6 cellular contexts compared by ENCODE assay signal in genomic region chr1:145886390-145886789, GRCh38. TPM values are rescaled to one million over a fixed set of nuclear protein-coding genes. Genes with fewer than 3 reads are reported as not detected.
DNase-seq lines count a peak whose midpoint lies in the region; ATAC-seq and TF ChIP-seq lines count a peak whose summit lies in the region.

No MANE protein-coding gene starts in this region.

- TF ChIP-seq CTCF in kidney epithelial cell (IDR thresholded peaks at IDR 0.05; ENCODE audit: insufficient read depth, low read length, poor library complexity, severe bottlenecking) = no peak

- H3K79me2 ChIP-seq in ACC112 (ENCODE audit: control insufficient read depth, insufficient read depth, low read length, unreplicated experiment) = no peaks in the 10 kb centered on the region

- H3K4me3 ChIP-seq in ACC112 (ENCODE audit: low read depth, low read length) = peak overlapping the region; percentile 74
- peak overlapping the region; percentile 38 for H3K4me3 ChIP-seq in kidney epithelial cell (ENCODE audit: low read depth, low read length)

- no peaks in the 10 kb centered on the region for H3K9me3 ChIP-seq in T-helper 17 cell (ENCODE audit: control insufficient read depth, low read length, poor library complexity, severe bottlenecking)

- H3K36me3 ChIP-seq in ACC112 (ENCODE audit: insufficient read depth, low read length) = no peaks in the 10 kb centered on the region
- H3K36me3 ChIP-seq in kidney epithelial cell (ENCODE audit: control insufficient read depth, insufficient read depth, low read length) = no peaks in the 10 kb centered on the region

- DNase-seq in T-helper 17 cell (no peak), kidney epithelial cell (ENCODE audit: low read depth) (no peak), HK-2 (ENCODE audit: unreplicated experiment) (no peak)
- no peak for DNase-seq in central memory CD4-positive, alpha-beta T cell
- no peak for DNase-seq in stimulated activated CD4-positive, alpha-beta T cell treated with anti-CD3 and anti-CD28 coated beads, Interleukin-4, amount 100 ng/mL, for 4 hours

- peak overlapping the region; percentile 88 for H3K4me3 Mint-ChIP-seq in T-helper 17 cell

- H3K4me1 Mint-ChIP-seq in T-helper 17 cell = peaks cover 11% of the 10 kb centered on the region

- H3K27me3 Mint-ChIP-seq in T-helper 17 cell = peaks cover 24% of the 10 kb centered on the region

- no peaks in the 10 kb centered on the region for H3K27me3 ChIP-seq in ACC112 (ENCODE audit: insufficient read depth, low read length)
- peaks cover 7% of the 10 kb centered on the region for H3K27me3 ChIP-seq in kidney epithelial cell (ENCODE audit: control insufficient read depth, insufficient read depth, low read length)

- no peaks in the 10 kb centered on the region for H3K36me3 Mint-ChIP-seq in T-helper 17 cell (ENCODE audit: low read depth)

- no peak overlapping the region for H3K27ac Mint-ChIP-seq in T-helper 17 cell

- H3K27ac ChIP-seq in ACC112 (ENCODE audit: low read depth, low read length) = no peak overlapping the region

- peak overlapping the region; percentile 27 for H2AFZ ChIP-seq in ACC112 (ENCODE audit: low read length, unreplicated experiment)

- no peak for ATAC-seq in T-helper 17 cell

- H3K4me1 ChIP-seq in ACC112 (ENCODE audit: control insufficient read depth, insufficient read depth, low read length, unreplicated experiment) = peaks cover 25% of the 10 kb centered on the region

RNA-seq across cellular contexts. Expression of gene ANKRD35, which starts 0.7 kb away (rescaled TPM):
- total RNA-seq in T-helper 17 cell (not detected), kidney epithelial cell (0.07 TPM in 1 of 2 replicates, not detected in the other)

RNA-seq across cellular contexts. Expression of gene ITGA10, which starts 23.5 kb away (rescaled TPM):
- total RNA-seq in T-helper 17 cell (1 to 10 TPM in 1 of 2 donors, under 1 TPM in 1; 0.70 to 1.3 TPM), kidney epithelial cell (0.08 and 0.89 TPM in 2 replicates)

RNA-seq across cellular contexts. Expression of gene PIAS3, which starts 27.5 kb away (rescaled TPM):
- total RNA-seq in T-helper 17 cell = 10 to 100 TPM; 19.0 to 20.0 TPM
- 17.7 and 19.6 TPM in 2 replicates for total RNA-seq in kidney epithelial cell

RNA-seq across cellular contexts. Expression of gene PEX11B, which starts 32.1 kb away (rescaled TPM):
- total RNA-seq in T-helper 17 cell (10 to 100 TPM; 15.7 TPM), kidney epithelial cell (25.9 and 31.2 TPM in 2 replicates)

RNA-seq across cellular contexts. Expression of gene RBM8A, which starts 40.9 kb away (rescaled TPM):
- total RNA-seq in T-helper 17 cell (100 to 1,000 TPM; 126 to 130 TPM), kidney epithelial cell (159 and 173 TPM in 2 replicates)
